ENCODE assay signal across 1 cellular context in genomic region chr11:2586793-2587131, GRCh38.
TF ChIP-seq lines count a peak whose summit lies in the region.

No MANE protein-coding gene starts in this region.

TF ChIP-seq in H1, 55 proteins besides CTCF, POLR2A, EP300 and RAD21:
- no peak for TF ChIP-seq SAP30 (IDR thresholded peaks at IDR 0.05; ENCODE audit: insufficient read depth, insufficient replicate concordance, low read length)
- TF ChIP-seq SRF (IDR thresholded peaks at IDR 0.05; ENCODE audit: low read depth, low read length): no peak
- TF ChIP-seq CBX8 (IDR thresholded peaks at IDR 0.05; ENCODE audit: borderline replicate concordance, low read depth, low read length): no peak
- TF ChIP-seq PHF8 (conservative IDR thresholded peaks at IDR 0.05; ENCODE audit: low read depth, low read length): no peak
- TF ChIP-seq RBBP5 (IDR thresholded peaks at IDR 0.05; ENCODE audit: borderline replicate concordance, low read depth, low read length): no peak
- no peak for TF ChIP-seq SP4 (IDR thresholded peaks at IDR 0.05; ENCODE audit: low read length)
- no peak for TF ChIP-seq GABPA (IDR thresholded peaks at IDR 0.05; ENCODE audit: borderline replicate concordance, insufficient read depth, low read length)
- no peak for TF ChIP-seq TAF7 (optimal IDR thresholded peaks at IDR 0.05; ENCODE audit: borderline replicate concordance, low read depth, low read length)
- TF ChIP-seq USF2 (IDR thresholded peaks at IDR 0.05; ENCODE audit: low read length): no peak
- TF ChIP-seq CBX5 (IDR thresholded peaks at IDR 0.05; ENCODE audit: low read depth, low read length): no peak
- no peak for TF ChIP-seq JUN (IDR thresholded peaks at IDR 0.05; ENCODE audit: low read depth, low read length)
